Comparison of ENCODE assay signal across 8 cellular contexts in the genomic region with DNA sequence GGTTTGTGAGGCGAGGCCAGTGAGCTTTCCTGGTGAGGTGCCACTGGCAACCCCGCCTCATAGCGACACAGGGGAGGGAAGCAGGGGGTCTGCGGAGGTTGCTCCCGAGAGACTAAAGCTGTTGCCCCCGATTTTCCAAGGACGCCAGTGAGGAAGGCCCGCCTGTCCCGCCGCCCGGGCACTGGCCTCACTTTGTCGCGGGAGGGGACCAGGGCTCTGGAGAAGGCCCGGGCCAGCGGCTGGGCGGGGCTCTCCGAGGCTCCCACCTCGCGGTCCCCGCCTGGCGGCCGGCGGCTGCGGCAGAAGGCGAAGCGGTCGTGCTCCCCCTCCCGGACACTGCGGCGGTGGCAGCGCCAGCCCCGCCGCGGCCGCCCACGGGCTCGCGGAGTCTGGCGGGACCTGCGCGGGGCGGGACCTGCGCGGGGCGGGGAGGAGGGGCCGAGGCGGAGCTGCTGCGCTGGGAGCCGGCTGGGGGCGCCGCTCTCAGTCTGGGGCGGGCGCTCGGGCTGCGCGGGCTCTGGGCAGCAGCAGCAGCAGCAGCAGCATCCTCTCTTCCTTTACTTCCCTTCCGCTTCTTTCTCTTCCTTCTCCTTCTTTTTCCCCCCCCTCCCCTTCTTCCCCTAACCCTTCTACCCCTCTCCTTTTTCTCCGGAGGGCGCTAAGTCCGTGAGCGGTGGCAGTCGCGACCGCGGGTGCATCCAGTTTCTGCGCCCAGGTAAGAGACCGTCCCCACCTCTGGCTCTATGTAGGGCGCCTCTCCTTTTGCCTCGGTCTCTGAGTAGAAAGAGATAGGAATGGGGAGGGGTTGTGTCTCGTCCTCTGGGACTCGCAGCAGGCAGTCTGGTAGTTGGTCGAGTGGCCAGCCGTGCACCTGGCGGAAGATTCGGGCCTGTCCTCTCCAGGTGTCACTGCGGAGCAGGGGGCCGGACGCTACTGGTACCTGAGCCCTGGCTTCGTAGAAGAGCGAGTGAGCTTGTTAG. TPM values are rescaled to one million over a fixed set of nuclear protein-coding genes. Genes with fewer than 3 reads are reported as not detected.
DNase-seq lines count a peak whose midpoint lies in the region; ATAC-seq, FAIRE-seq and TF ChIP-seq lines count a peak whose summit lies in the region.

TSS of gene MAP2 (plus strand) at position 486 of the 980 bp plus-strand sequence. CDS start 229,124 bp downstream, outside the sequence.

- H3K27me3 Mint-ChIP-seq in T-helper 1 cell treated with Interleukin-12 subunit alpha and Interleukin-12 subunit beta and Interleukin-4 antibody, amounts not matched to agents 30 μg/mL and 1 μg/mL, for 36 hours (ENCODE audit: low read depth): peaks cover 48% of the 10 kb centered on the region
- peaks cover 3% of the 10 kb centered on the region for H3K27me3 Mint-ChIP-seq in astrocyte (ENCODE audit: low read depth, unreplicated experiment)

- H3K4me3 ChIP-seq in astrocyte (ENCODE audit: insufficient read depth, low read depth, low read length) (peak within 1 kb of the TSS; percentile 75), right cardiac atrium (ENCODE audit: low read length) (peak within 1 kb of the TSS; percentile 89)

- no peaks in the 10 kb centered on the region for H3K79me2 ChIP-seq in astrocyte (ENCODE audit: insufficient read depth, low read length)

- DNase-seq in GM12892 (ENCODE audit: insufficient read length) (peak; percentile 68), NCI-H1417 treated with DMSO at 0.1 percent for 48 hours (lab: John Stamatoyannopoulos, UW) (peak; percentile 47), astrocyte (ENCODE audit: low read depth) (peak; percentile 49), right cardiac atrium (peak; percentile 85 to 94 (median 93)), putamen (ENCODE audit: low spot score) (peak; percentile 89), NK-92 (lab: John Stamatoyannopoulos, UW; ENCODE audit: unreplicated experiment) (no peak)

- H3K27ac ChIP-seq in astrocyte (ENCODE audit: low read depth, low read length) (peak within 1 kb of the TSS; percentile 34), right cardiac atrium (ENCODE audit: low read length) (no peak within 1 kb of the TSS)

- peak within 1 kb of the TSS; percentile 90 for H2AFZ ChIP-seq in astrocyte (ENCODE audit: low read depth, low read length)

- H3K9me3 ChIP-seq in astrocyte (ENCODE audit: insufficient read depth, low read depth, low read length): no peaks in the 10 kb centered on the region
- no peaks in the 10 kb centered on the region for H3K9me3 ChIP-seq in right cardiac atrium (ENCODE audit: control insufficient read depth, low read length)

- no peak within 1 kb of the TSS for H3K27ac Mint-ChIP-seq in T-helper 1 cell treated with Interleukin-12 subunit alpha and Interleukin-12 subunit beta and Interleukin-4 antibody, amounts not matched to agents 30 μg/mL and 1 μg/mL, for 36 hours
- H3K27ac Mint-ChIP-seq in astrocyte (ENCODE audit: unreplicated experiment): peak within 1 kb of the TSS; percentile 70

- no peaks in the 10 kb centered on the region for H3K27me3 ChIP-seq in astrocyte (ENCODE audit: insufficient read depth, low read length)
- no peaks in the 10 kb centered on the region for H3K27me3 ChIP-seq in right cardiac atrium (ENCODE audit: control insufficient read depth, insufficient read depth)

- TF ChIP-seq CTCF in astrocyte (IDR thresholded peaks at IDR 0.05; ENCODE audit: insufficient read depth, low read depth, low read length): peak; percentile 34

- peaks cover 9% of the 10 kb centered on the region for H3K4me1 Mint-ChIP-seq in T-helper 1 cell treated with Interleukin-12 subunit alpha and Interleukin-12 subunit beta and Interleukin-4 antibody, amounts not matched to agents 30 μg/mL and 1 μg/mL, for 36 hours (ENCODE audit: low read depth)
- H3K4me1 Mint-ChIP-seq in astrocyte (ENCODE audit: low read depth, unreplicated experiment): peaks cover 14% of the 10 kb centered on the region

- H3K9ac ChIP-seq in astrocyte (ENCODE audit: low read length): peak within 1 kb of the TSS; percentile 85

- peak within 1 kb of the TSS; percentile 71 for H3K4me3 Mint-ChIP-seq in T-helper 1 cell treated with Interleukin-12 subunit alpha and Interleukin-12 subunit beta and Interleukin-4 antibody, amounts not matched to agents 30 μg/mL and 1 μg/mL, for 36 hours
- H3K4me3 Mint-ChIP-seq in astrocyte (ENCODE audit: unreplicated experiment): peak within 1 kb of the TSS; percentile 94

- FAIRE-seq in GM12892 (lab: Jason Lieb, UNC) (peak; percentile 58), astrocyte (lab: Jason Lieb, UNC) (no peak)

- H3K4me1 ChIP-seq in astrocyte (ENCODE audit: insufficient read depth, low read length) (no peaks in the 10 kb centered on the region), right cardiac atrium (ENCODE audit: control insufficient read depth, insufficient read depth, low read length) (no peaks in the 10 kb centered on the region)

- 1% methylated on average over 80 of the region's 80 CpGs for WGBS in right cardiac atrium

- ATAC-seq in HG02852 (IDR thresholded peaks at IDR 0.05; ENCODE audit: unreplicated experiment) (peak; percentile 98), right cardiac atrium (peak; percentile 100)

- TF ChIP-seq POLR2A in GM12892 (IDR thresholded peaks at IDR 0.05; ENCODE audit: low read depth, low read length): no peak

- peak within 1 kb of the TSS; percentile 98 for H3K4me2 ChIP-seq in astrocyte (ENCODE audit: low read length)

- no peaks in the 10 kb centered on the region for H4K20me1 ChIP-seq in astrocyte (ENCODE audit: insufficient read depth, low read length)

- no peaks in the 10 kb centered on the region for H3K9me3 Mint-ChIP-seq in T-helper 1 cell treated with Interleukin-12 subunit alpha and Interleukin-12 subunit beta and Interleukin-4 antibody, amounts not matched to agents 30 μg/mL and 1 μg/mL, for 36 hours
- H3K9me3 Mint-ChIP-seq in astrocyte (ENCODE audit: unreplicated experiment): no peaks in the 10 kb centered on the region

- H3K36me3 Mint-ChIP-seq in T-helper 1 cell treated with Interleukin-12 subunit alpha and Interleukin-12 subunit beta and Interleukin-4 antibody, amounts not matched to agents 30 μg/mL and 1 μg/mL, for 36 hours (ENCODE audit: low read depth): no peaks in the 10 kb centered on the region
- no peaks in the 10 kb centered on the region for H3K36me3 Mint-ChIP-seq in astrocyte (ENCODE audit: low read depth, unreplicated experiment)

- intact Hi-C loops in right cardiac atrium (cut with DNase I): loop anchor here in 3 of 4 donors (5.0 to 10.0 kb wide), 3 partner anchors 121 to 138 kb away; no protein-coding TSS in a partner anchor

- no peaks in the 10 kb centered on the region for H3K36me3 ChIP-seq in astrocyte (ENCODE audit: insufficient read depth, low read length)

RNA-seq across cellular contexts. Expression of gene MAP2, which starts in this region (rescaled TPM):
- polyA plus RNA-seq in GM12892 (2012; ENCODE audit: missing spikeins): not detected
- 11.8 and 15.9 TPM in 2 replicates for total RNA-seq in astrocyte
- 1 to 10 TPM; 2.8 to 6.2 (median 4.2) TPM for total RNA-seq in right cardiac atrium
- polyA plus RNA-seq in right cardiac atrium: 2.9 TPM
